20 cellular contexts compared by ENCODE assay signal in genomic region chr19:30371960-30372824, GRCh38. TPM values are rescaled to one million over a fixed set of nuclear protein-coding genes. Genes with fewer than 3 reads are reported as not detected.
DNase-seq lines count a peak whose midpoint lies in the region; ATAC-seq and TF ChIP-seq lines count a peak whose summit lies in the region.
"Had no signal": no experiment of that assay in that cellular context is flagged by ENCODE, and none has a peak within 500 bp of the region (broad histone marks: within the 10 kb centered on the region; RNA-seq: fewer than 3 reads in every experiment).

ZNF536 (plus strand) TSS chr19:30372384; CDS start chr19:30443563, 71,179 bp downstream.

- H3K27ac ChIP-seq in iPS-18a (ENCODE audit: low read length) = peak within 1 kb of the TSS; percentile 86
- no peak within 1 kb of the TSS for H3K27ac ChIP-seq in mammary epithelial cell (ENCODE audit: insufficient read depth, low read depth, low read length)
- H3K27ac ChIP-seq in transverse colon = no peak within 1 kb of the TSS
- H3K27ac ChIP-seq: adrenal gland, esophagus muscularis mucosa, suprapubic skin had no signal

- in situ Hi-C loops in mammary epithelial cell (cut with MboI; ENCODE audit: low sequenced_read_pairs in 2 of 2) (no loop called here), transverse colon (cut with MboI; ENCODE audit: low pct_ligation_motif_present in 1 of 4, low pct_unique_long_range_greater_than_20kb in 1 of 4, low sequenced_read_pairs in 3 of 4) (no loop called here)

- CTCF ChIA-PET in mammary epithelial cell (lab: Charles Lee; ENCODE audit: low non-redundant PET) = no interaction called here

- H3K9ac ChIP-seq in iPS-18a (ENCODE audit: low read length) = peak within 1 kb of the TSS; percentile 35
- no peak within 1 kb of the TSS for H3K9ac ChIP-seq in mammary epithelial cell (ENCODE audit: insufficient read depth, low read length)

- no peak for TF ChIP-seq POLR2A in transverse colon (IDR thresholded peaks at IDR 0.05)

- TF ChIP-seq CTCF in mammary epithelial cell (conservative IDR thresholded peaks at IDR 0.05 in 1 of 2, IDR thresholded peaks at IDR 0.05 in 1 of 2; ENCODE audit: extremely low read depth in 1 of 2, insufficient read depth in 1 of 2, low read depth in 1 of 2, low read length in 2 of 2) (no peak), transverse colon (IDR thresholded peaks at IDR 0.05) (no peak)

- H3K36me3 ChIP-seq in iPS-18a (ENCODE audit: control insufficient read depth, low read depth, low read length) (no peaks in the 10 kb centered on the region), mammary epithelial cell (ENCODE audit: insufficient read depth, low read length) (no peaks in the 10 kb centered on the region), transverse colon (no peaks in the 10 kb centered on the region)
- H3K36me3 ChIP-seq: adrenal gland, esophagus muscularis mucosa, suprapubic skin had no signal

- no peaks in the 10 kb centered on the region for H4K20me1 ChIP-seq in mammary epithelial cell (ENCODE audit: insufficient read depth, low read length)

- H3K9me3 ChIP-seq in iPS-18a (ENCODE audit: control insufficient read depth, low read depth, low read length) (no peaks in the 10 kb centered on the region), mammary epithelial cell (replicated peaks; ENCODE audit: insufficient read depth, low read length) (peaks cover 24% of the 10 kb centered on the region), transverse colon (no peaks in the 10 kb centered on the region)
- H3K9me3 ChIP-seq: adrenal gland, esophagus muscularis mucosa, suprapubic skin had no signal

- no peak within 1 kb of the TSS for H2AFZ ChIP-seq in mammary epithelial cell (ENCODE audit: low read depth, low read length)

- dilution Hi-C loops in mammary epithelial cell (cut with HindIII; ENCODE audit: low sequenced_read_pairs) = no loop called here

- no peak for ATAC-seq in HG03175 (IDR thresholded peaks at IDR 0.05; ENCODE audit: unreplicated experiment)
- ATAC-seq: right cardiac atrium had no signal

- peak in 12 of 14 donors; percentile 31 to 84 (median 60) for DNase-seq in C1 segment of cervical spinal cord (lab: John Stamatoyannopoulos, UW)
- peak in 48 of 58 donors; percentile 12 to 89 (median 60) for DNase-seq in anterior cingulate cortex (lab: John Stamatoyannopoulos, UW)
- DNase-seq in posterior cingulate gyrus = peak; percentile 62 to 96 (median 76)
- DNase-seq in mammary epithelial cell = no peak
- no peak for DNase-seq in transverse colon
- no peak for DNase-seq in NCI-H446 (lab: John Stamatoyannopoulos, UW)
- DNase-seq: ACHN; activated CD8-positive, alpha-beta memory T cell treated with anti-CD3 and anti-CD28 coated beads, Interleukin-2, amount 50 U/mL, for 48 hours; activated gamma-delta T cell; adrenal gland; effector CD8-positive, alpha-beta T cell; NCI-H1694 treated with DMSO at 0.1 percent for 48 hours; NCI-H82; right cardiac atrium; SHP77; T-helper 1 cell had no signal

- H3K79me2 ChIP-seq in mammary epithelial cell (ENCODE audit: insufficient read depth, low read length) = no peaks in the 10 kb centered on the region

- intact Hi-C loops in posterior cingulate gyrus (cut with DNase I) = loop anchor here (2.0 to 10.0 kb wide), 2 partner anchors 145 to 283 kb away; no protein-coding TSS in a partner anchor
- intact Hi-C loops in mammary epithelial cell (cut with micrococcal nuclease) = no loop called here
- intact Hi-C loops in transverse colon (cut with DNase I; ENCODE audit: low total_unique reads) = no loop called here

- 50% methylated on average over 9 of the region's 9 CpGs for WGBS in mammary epithelial cell (ENCODE audit: low coverage, missing lambda C conversion rate)
- 63% methylated on average over 9 of the region's 9 CpGs; no CpG with 5 or more reads in 1 of the 2 donors for whole genome bisulfite sequencing in transverse colon (ENCODE audit: low coverage in 1 of 2), 2 donors

- peaks cover 25% of the 10 kb centered on the region for H3K4me1 ChIP-seq in iPS-18a (ENCODE audit: control insufficient read depth, low read depth, low read length)
- no peaks in the 10 kb centered on the region for H3K4me1 ChIP-seq in mammary epithelial cell (ENCODE audit: insufficient read depth, low read length)
- H3K4me1 ChIP-seq in transverse colon = no peaks in the 10 kb centered on the region
- H3K4me1 ChIP-seq: adrenal gland had no signal

- H3K4me2 ChIP-seq in mammary epithelial cell (ENCODE audit: insufficient read depth, low read depth, low read length) = no peak within 1 kb of the TSS

- peaks cover 27% of the 10 kb centered on the region for H3K27me3 ChIP-seq in iPS-18a (ENCODE audit: control insufficient read depth, insufficient read depth, low read length)
- peaks cover 2% of the 10 kb centered on the region for H3K27me3 ChIP-seq in mammary epithelial cell (ENCODE audit: insufficient read depth, low read length)
- peaks cover 41% of the 10 kb centered on the region for H3K27me3 ChIP-seq in transverse colon

- TF ChIP-seq EP300 in transverse colon (IDR thresholded peaks at IDR 0.05; ENCODE audit: low read depth) = no peak

- no TSS peak for BruUV-seq in mammary epithelial cell (replicated peaks; lab: Mats Ljungman, UMichigan)

- peak within 1 kb of the TSS; percentile 39 for H3K4me3 ChIP-seq in iPS-18a (ENCODE audit: low read length)
- H3K4me3 ChIP-seq in mammary epithelial cell (replicated peaks in 1 of 3; ENCODE audit: insufficient read depth in 1 of 3, low read depth in 2 of 3, low read length in 3 of 3) = no peak within 1 kb of the TSS
- H3K4me3 ChIP-seq in transverse colon = no peak within 1 kb of the TSS
- H3K4me3 ChIP-seq: adrenal gland, esophagus muscularis mucosa, suprapubic skin had no signal

RNA-seq across cellular contexts. Expression of gene ZNF536, which starts in this region (rescaled TPM):
- total RNA-seq in mammary epithelial cell (not detected), transverse colon (1 to 10 TPM in 3 of 4 donors, under 1 TPM in 1; 1.00 to 7.1 (median 1.8) TPM)
- polyA plus RNA-seq in mammary epithelial cell = not detected
- not detected for polyA minus RNA-seq in mammary epithelial cell

Comparison
In these comparisons a context has a peak if more than half of its experiments do, and no peak if none do; other contexts are left out.
1. DNase-seq: peak in C1 segment of cervical spinal cord (12 of 14), anterior cingulate cortex (48 of 58) and posterior cingulate gyrus (10 of 10); none in mammary epithelial cell (single experiment), transverse colon (single experiment) and NCI-H446 (0 of 2).